In the genomic region with DNA sequence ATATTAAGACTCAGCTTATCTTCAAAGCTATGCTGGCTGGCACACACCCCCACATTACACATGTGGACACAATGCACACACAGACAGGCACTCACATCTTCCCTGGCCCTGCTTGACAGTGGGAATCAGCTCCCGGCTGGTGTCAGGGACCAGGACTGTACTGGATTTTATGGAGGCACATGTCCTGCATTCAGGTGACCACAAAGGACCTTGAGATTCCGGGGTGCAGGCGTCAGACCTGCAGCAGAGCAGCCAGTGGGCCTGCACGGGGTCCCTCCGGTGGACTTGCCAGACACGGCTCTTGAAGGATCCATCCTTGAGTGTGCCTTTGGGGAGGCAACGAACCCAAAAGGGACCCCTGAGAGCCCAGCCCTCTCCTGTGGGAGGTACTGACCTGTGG, we compare ENCODE assay signal across 34 cellular contexts. TPM values are rescaled to one million over a fixed set of nuclear protein-coding genes. Genes with fewer than 3 reads are reported as not detected.
"Had no signal": no experiment of that assay in that cellular context is flagged by ENCODE, and none has a peak within 500 bp of the region (broad histone marks: within the 10 kb centered on the region; RNA-seq: fewer than 3 reads in every experiment).

No MANE protein-coding gene starts in this region.

- H3K36me3 ChIP-seq: adrenal gland, ascending aorta, cardiac muscle cell had no signal

- H3K4me3 ChIP-seq: adrenal gland, ascending aorta, cardiac muscle cell had no signal

- H3K9me3 ChIP-seq: adrenal gland, ascending aorta had no signal

- H3K27ac ChIP-seq: adrenal gland, ascending aorta, cardiac muscle cell, VCaP had no signal

- H3K27me3 ChIP-seq: adrenal gland, ascending aorta, cardiac muscle cell had no signal

- DNase-seq: activated B cell treated with CpG ODN at 0.5 μM for 24 hours; activated CD4-positive, alpha-beta memory T cell treated with anti-CD3 and anti-CD28 coated beads for 36 hours; activated CD4-positive, alpha-beta T cell treated with anti-CD3 and anti-CD28 coated beads for 4 hours; activated CD4-positive, alpha-beta T cell treated with anti-CD3 and anti-CD28 coated beads, Interleukin-2, amount 10 ng/mL, durations not matched to agents 24 days and 14 days; activated CD4-positive, alpha-beta T cell treated with anti-CD3 and anti-CD28 coated beads, Interleukin-2, amount 50 U/mL, for 1 hour; activated CD4-positive, alpha-beta T cell treated with anti-CD3 and anti-CD28 coated beads, Interleukin-2, amount 50 U/mL, for 4 hours; activated CD4-positive, CD25-positive, alpha-beta regulatory T cell treated with anti-CD3 and anti-CD28 coated beads, Interleukin-2, amount 50 U/mL, for 72 hours; activated CD8-positive, alpha-beta memory T cell treated with anti-CD3 and anti-CD28 coated beads, Interleukin-2, amount 50 U/mL, for 4 hours; activated CD8-positive, alpha-beta T cell treated with anti-CD3 and anti-CD28 coated beads for 36 hours; activated effector memory CD4-positive, alpha-beta T cell treated with anti-CD3 and anti-CD28 coated beads, Interleukin-2, amount 50 U/mL, for 16 hours; activated gamma-delta T cell treated with Interleukin-2 at 50 U/mL for 16 hours; activated naive CD4-positive, alpha-beta T cell; activated naive CD4-positive, alpha-beta T cell treated with anti-CD3 and anti-CD28 coated beads for 36 hours; activated naive CD4-positive, alpha-beta T cell treated with anti-CD3 and anti-CD28 coated beads, Interleukin-2, amount 50 U/mL, for 16 hours; activated naive CD8-positive, alpha-beta T cell treated with anti-CD3 and anti-CD28 coated beads for 36 hours; activated T-cell treated with anti-CD3 and anti-CD28 coated beads for 4 hours; activated T-cell treated with anti-CD3 and anti-CD28 coated beads, Interleukin-2, amount 50 U/mL, for 1 hour; activated T-cell treated with anti-CD3 and anti-CD28 coated beads, Interleukin-2, amount 50 U/mL, for 4 hours; activated T-cell treated with anti-CD3 and anti-CD28 coated beads, Interleukin-2, amount 50 U/mL, for 72 hours; adrenal gland; amniotic stem cell; caudate nucleus; cerebellar nuclear complex; T-helper 1 cell; T-helper 2 cell; T-helper 9 cell had no signal

- ATAC-seq: activated CD8-positive, alpha-beta T cell treated with anti-CD3 and anti-CD28 coated beads for 36 hours; activated naive CD4-positive, alpha-beta T cell treated with anti-CD3 and anti-CD28 coated beads, Interleukin-2, amount 50 U/mL, for 72 hours; activated T-cell treated with anti-CD3 and anti-CD28 coated beads, Interleukin-2, amount 50 U/mL, for 4 hours; activated T-cell treated with anti-CD3 and anti-CD28 coated beads, Interleukin-2, amount 50 U/mL, for 72 hours; activated T-helper 17 cell treated with anti-CD3 and anti-CD28 coated beads, Interleukin-2, amount 50 U/mL, for 72 hours had no signal

- H3K4me1 ChIP-seq: adrenal gland, ascending aorta had no signal

RNA-seq across cellular contexts. Expression of gene CNPY1, which starts 1.9 kb away (rescaled TPM):
- total RNA-seq: activated B cell treated with CpG ODN at 0.5 μM for 24 hours; activated CD4-positive, alpha-beta memory T cell treated with anti-CD3 and anti-CD28 coated beads for 36 hours; activated CD4-positive, alpha-beta T cell treated with anti-CD3 and anti-CD28 coated beads, Interleukin-2, amount 10 ng/mL, durations not matched to agents 24 days and 14 days; activated CD8-positive, alpha-beta memory T cell treated with anti-CD3 and anti-CD28 coated beads for 36 hours; activated CD8-positive, alpha-beta T cell treated with anti-CD3 and anti-CD28 coated beads for 36 hours; activated naive CD4-positive, alpha-beta T cell treated with anti-CD3 and anti-CD28 coated beads for 36 hours; activated naive CD4-positive, alpha-beta T cell treated with anti-CD3 and anti-CD28 coated beads, Interleukin-2, amount 50 U/mL, for 72 hours; activated naive CD8-positive, alpha-beta T cell treated with anti-CD3 and anti-CD28 coated beads for 36 hours; activated T-cell treated with anti-CD3 and anti-CD28 coated beads, Interleukin-2, amount 50 U/mL, for 4 hours; activated T-cell treated with anti-CD3 and anti-CD28 coated beads, Interleukin-2, amount 50 U/mL, for 72 hours; activated T-helper 1 cell treated with anti-CD3 and anti-CD28 coated beads, Interleukin-12 subunit alpha, Interleukin-12 subunit beta, Interleukin-2, Interleukin-4 antibody, amounts not matched to agents 30 ng/mL and 10 ng/mL and 1 ng/mL, durations not matched to agents 14 hours and 24 hours and 36 hours; activated T-helper 17 cell treated with anti-CD3 and anti-CD28 coated beads, Interleukin-2, amount 50 U/mL, for 72 hours; adrenal gland; ascending aorta; bronchial epithelial cell had no signal
- polyA plus RNA-seq: adrenal gland, cardiac muscle cell had no signal
